Comparison of ENCODE assay signal across 1 cellular context in the genomic region with DNA sequence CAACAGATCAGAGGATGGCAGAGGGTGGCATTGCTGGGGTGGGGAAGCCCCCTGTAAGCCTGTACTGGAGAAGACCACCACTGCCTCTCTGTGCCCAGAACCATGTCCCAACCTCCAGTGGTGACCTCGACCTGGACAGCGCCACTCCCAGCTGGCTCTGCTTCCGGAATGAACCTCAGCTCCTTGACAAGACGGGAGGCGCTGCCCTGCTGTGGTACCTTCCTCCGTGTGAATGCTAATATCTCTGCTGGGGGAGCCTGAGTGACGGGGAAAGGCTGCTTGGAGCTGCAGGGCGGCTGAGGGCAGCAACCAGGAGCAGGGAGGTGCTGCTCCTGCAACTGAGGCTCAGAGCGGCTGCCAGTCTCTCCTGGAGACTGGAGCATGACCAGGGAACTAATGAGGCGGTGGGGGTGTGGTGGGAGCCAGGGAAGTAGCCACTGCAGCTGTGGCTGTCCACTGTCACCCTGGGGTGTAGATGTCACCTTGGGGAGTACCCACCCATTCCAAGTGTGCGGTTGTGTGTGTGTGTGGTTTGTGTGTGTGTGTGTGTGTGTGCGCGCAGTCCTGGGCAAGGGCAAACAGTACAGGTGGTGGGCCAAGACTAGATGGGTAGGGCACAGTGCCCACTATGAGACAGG.
A peak's percentile ranks its signal among the peaks of the same experiment; 100 is the strongest.
TF ChIP-seq lines count a peak whose summit lies in the region.

No MANE protein-coding gene starts in this region.

TF ChIP-seq in HEK293, 187 proteins besides CTCF, POLR2A, EP300 and RAD21 (continued from another document):
- TF ChIP-seq REST (tag by site-specific recombination; IDR thresholded peaks at IDR 0.05) (peak; percentile 61), ZBTB8A (tag by site-specific recombination; IDR thresholded peaks at IDR 0.05) (0 out of 2 replicates have a peak, but pooled peaks have one; percentile 35), ZNF626 (tag by site-specific recombination; IDR thresholded peaks at IDR 0.05) (no peak), ZSCAN4 (tag by site-specific recombination; IDR thresholded peaks at IDR 0.05) (0 out of 2 replicates have a peak, but pooled peaks have one; percentile 36), ZNF529 (tag by site-specific recombination; IDR thresholded peaks at IDR 0.05; ENCODE audit: insufficient replicate concordance) (no peak), BCL11B (tag by site-specific recombination; IDR thresholded peaks at IDR 0.05; ENCODE audit: low read depth) (no peak), ZBTB48 (tag by site-specific recombination; IDR thresholded peaks at IDR 0.05) (0 out of 2 replicates have a peak, but pooled peaks have one; percentile 18), INSM2 (tag by site-specific recombination; IDR thresholded peaks at IDR 0.05) (no peak), GLIS1 (tag by site-specific recombination; IDR thresholded peaks at IDR 0.05) (peak; percentile 75; the same call in 1 of the 2 replicates), ZNF266 (tag by site-specific recombination; IDR thresholded peaks at IDR 0.05; ENCODE audit: low read depth) (no peak), ZNF114 (tag by site-specific recombination; IDR thresholded peaks at IDR 0.05) (no peak)
